Comparison of ENCODE assay signal across 1 cellular context in the genomic region with DNA sequence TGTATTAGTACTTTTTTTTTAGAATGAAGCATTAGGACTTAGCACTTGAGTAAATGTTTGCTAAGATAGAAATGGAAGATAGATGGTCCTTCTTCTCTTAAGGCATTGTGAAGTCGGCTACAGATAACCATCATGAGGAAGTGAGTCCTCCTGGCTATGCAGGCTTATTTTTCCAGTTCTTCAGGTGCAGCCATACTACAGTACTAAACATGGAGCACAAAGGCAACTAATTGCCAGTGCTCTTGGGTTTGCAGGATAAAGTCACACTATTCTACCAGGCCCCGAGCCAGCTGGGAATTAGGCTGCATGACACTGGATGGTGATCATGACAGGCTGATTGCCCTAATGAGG.
TF ChIP-seq lines count a peak whose summit lies in the region.

No MANE protein-coding gene starts in this region.

TF ChIP-seq in WTC11, 78 proteins besides CTCF, POLR2A, EP300 and RAD21 (continued from another document):
- TF ChIP-seq, protein P1, sequence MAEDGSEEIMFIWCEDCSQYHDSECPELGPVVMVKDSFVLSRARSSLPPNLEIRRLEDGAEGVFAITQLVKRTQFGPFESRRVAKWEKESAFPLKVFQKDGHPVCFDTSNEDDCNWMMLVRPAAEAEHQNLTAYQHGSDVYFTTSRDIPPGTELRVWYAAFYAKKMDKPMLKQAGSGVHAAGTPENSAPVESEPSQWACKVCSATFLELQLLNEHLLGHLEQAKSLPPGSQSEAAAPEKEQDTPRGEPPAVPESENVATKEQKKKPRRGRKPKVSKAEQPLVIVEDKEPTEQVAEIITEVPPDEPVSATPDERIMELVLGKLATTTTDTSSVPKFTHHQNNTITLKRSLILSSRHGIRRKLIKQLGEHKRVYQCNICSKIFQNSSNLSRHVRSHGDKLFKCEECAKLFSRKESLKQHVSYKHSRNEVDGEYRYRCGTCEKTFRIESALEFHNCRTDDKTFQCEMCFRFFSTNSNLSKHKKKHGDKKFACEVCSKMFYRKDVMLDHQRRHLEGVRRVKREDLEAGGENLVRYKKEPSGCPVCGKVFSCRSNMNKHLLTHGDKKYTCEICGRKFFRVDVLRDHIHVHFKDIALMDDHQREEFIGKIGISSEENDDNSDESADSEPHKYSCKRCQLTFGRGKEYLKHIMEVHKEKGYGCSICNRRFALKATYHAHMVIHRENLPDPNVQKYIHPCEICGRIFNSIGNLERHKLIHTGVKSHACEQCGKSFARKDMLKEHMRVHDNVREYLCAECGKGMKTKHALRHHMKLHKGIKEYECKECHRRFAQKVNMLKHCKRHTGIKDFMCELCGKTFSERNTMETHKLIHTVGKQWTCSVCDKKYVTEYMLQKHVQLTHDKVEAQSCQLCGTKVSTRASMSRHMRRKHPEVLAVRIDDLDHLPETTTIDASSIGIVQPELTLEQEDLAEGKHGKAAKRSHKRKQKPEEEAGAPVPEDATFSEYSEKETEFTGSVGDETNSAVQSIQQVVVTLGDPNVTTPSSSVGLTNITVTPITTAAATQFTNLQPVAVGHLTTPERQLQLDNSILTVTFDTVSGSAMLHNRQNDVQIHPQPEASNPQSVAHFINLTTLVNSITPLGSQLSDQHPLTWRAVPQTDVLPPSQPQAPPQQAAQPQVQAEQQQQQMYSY (CRISPR knock-in tag; IDR thresholded peaks at IDR 0.05) = no peak
- no peak for TF ChIP-seq IRF2 (CRISPR knock-in tag; IDR thresholded peaks at IDR 0.05; ENCODE audit: borderline replicate concordance, low read depth)
- TF ChIP-seq CREB1 (CRISPR knock-in tag; IDR thresholded peaks at IDR 0.05) = no peak
- TF ChIP-seq TEAD4 (CRISPR knock-in tag; IDR thresholded peaks at IDR 0.05) = no peak
- TF ChIP-seq ATF1 (CRISPR knock-in tag; IDR thresholded peaks at IDR 0.05) = no peak
- TF ChIP-seq JUN (CRISPR knock-in tag; IDR thresholded peaks at IDR 0.05) = no peak
- TF ChIP-seq CBFB (CRISPR knock-in tag; IDR thresholded peaks at IDR 0.05; ENCODE audit: low read depth) = no peak
- no peak for TF ChIP-seq NR1H2 (CRISPR knock-in tag; IDR thresholded peaks at IDR 0.05)
TF ChIP-seq in WTC11: peak in this region for 0.
